ENCODE assay signal across 13 cellular contexts in genomic region chr10:852386-852785, GRCh38.
DNase-seq lines count a peak whose midpoint lies in the region; ATAC-seq and TF ChIP-seq lines count a peak whose summit lies in the region.
"Had no signal": no experiment of that assay in that cellular context is flagged by ENCODE, and none has a peak within 500 bp of the region (broad histone marks: within the 10 kb centered on the region; RNA-seq: fewer than 3 reads in every experiment).

No MANE protein-coding gene starts in this region.

- H3K4me2 ChIP-seq in OCI-LY1 (ENCODE audit: low read length) = peak overlapping the region; percentile 44
- no peak overlapping the region for H3K4me2 ChIP-seq in PC-3 (ENCODE audit: low read length)
- H3K4me2 ChIP-seq: PC-9 had no signal

- H4K20me1 ChIP-seq in OCI-LY1 (ENCODE audit: insufficient read depth, low read length) = no peaks in the 10 kb centered on the region
- no peaks in the 10 kb centered on the region for H4K20me1 ChIP-seq in PC-3 (ENCODE audit: low read length)

- no peaks in the 10 kb centered on the region for H3K27me3 Mint-ChIP-seq in activated naive CD4-positive, alpha-beta T cell treated with anti-CD3 and anti-CD28 coated beads for 36 hours (ENCODE audit: low read depth)

- CTCF ChIA-PET in activated naive CD4-positive, alpha-beta T cell treated with anti-CD3 and anti-CD28 coated beads for 36 hours (lab: Charles Lee) = no interaction called here
- CTCF ChIA-PET in PC-3 (lab: Charles Lee) = no interaction called here

- H3K36me3 ChIP-seq in OCI-LY1 (ENCODE audit: insufficient read depth, low read length) (peaks cover 81% of the 10 kb centered on the region), uterus (no peaks in the 10 kb centered on the region), PC-3 (ENCODE audit: low read depth, low read length) (no peaks in the 10 kb centered on the region)

- H3K9me3 ChIP-seq in OCI-LY1 (ENCODE audit: low read length) = peaks cover 13% of the 10 kb centered on the region
- H3K9me3 ChIP-seq in uterus = no peaks in the 10 kb centered on the region
- H3K9me3 ChIP-seq in PC-3 (ENCODE audit: low read length) = no peaks in the 10 kb centered on the region

- H3K4me1 Mint-ChIP-seq in activated naive CD4-positive, alpha-beta T cell treated with anti-CD3 and anti-CD28 coated beads for 36 hours (ENCODE audit: low read depth) = peaks cover 37% of the 10 kb centered on the region

- H3K27ac Mint-ChIP-seq in activated naive CD4-positive, alpha-beta T cell treated with anti-CD3 and anti-CD28 coated beads for 36 hours = peak overlapping the region; percentile 2

- H3K27me3 ChIP-seq in OCI-LY1 (ENCODE audit: insufficient read depth, low read length) (no peaks in the 10 kb centered on the region), uterus (no peaks in the 10 kb centered on the region), PC-3 (ENCODE audit: low read length) (no peaks in the 10 kb centered on the region)

- no TSS peak for BruUV-seq in PC-3 (replicated peaks; lab: Mats Ljungman, UMichigan)

- ATAC-seq in HG02763 (IDR thresholded peaks at IDR 0.05; ENCODE audit: unreplicated experiment) = peak; percentile 24
- peak; percentile 49 for ATAC-seq in stimulated activated naive CD8-positive, alpha-beta T cell treated with anti-CD3 and anti-CD28 coated beads, Interleukin-15, Interleukin-2, amounts not matched to agents 100 U/mL and 50 U/mL, for 24 hours
- no peak for ATAC-seq in PC-3
- ATAC-seq: mucosa of descending colon had no signal

- H3F3A ChIP-seq in OCI-LY1 (ENCODE audit: insufficient read depth, low read length) (no peaks in the 10 kb centered on the region), PC-3 (ENCODE audit: low read length, unreplicated experiment) (no peaks in the 10 kb centered on the region)

- H2AFZ ChIP-seq in OCI-LY1 (ENCODE audit: low read length) (no peak overlapping the region), PC-3 (ENCODE audit: low read length) (no peak overlapping the region)
- H2AFZ ChIP-seq: PC-9 had no signal

- H3K9ac ChIP-seq in OCI-LY1 (ENCODE audit: low read length) (no peak overlapping the region), PC-3 (ENCODE audit: low read length) (no peak overlapping the region)

- TF ChIP-seq CTCF in OCI-LY1 (IDR thresholded peaks at IDR 0.05; ENCODE audit: low read length) (no peak), uterus (IDR thresholded peaks at IDR 0.05) (no peak), PC-3 (conservative IDR thresholded peaks at IDR 0.05; ENCODE audit: low read depth, low read length) (no peak)

- no peak for TF ChIP-seq POLR2A in uterus (IDR thresholded peaks at IDR 0.05)

- no peak for DNase-seq in activated naive CD4-positive, alpha-beta T cell treated with anti-CD3 and anti-CD28 coated beads for 36 hours
- DNase-seq in activated naive CD4-positive, alpha-beta T cell treated with Interleukin-2 at 50 U/mL for 16 hours = no peak
- DNase-seq in stimulated activated naive CD8-positive, alpha-beta T cell treated with anti-CD3 and anti-CD28 coated beads, Interleukin-15, Interleukin-2, amounts not matched to agents 100 U/mL and 50 U/mL, for 24 hours = no peak
- DNase-seq in COLO668 (lab: John Stamatoyannopoulos, UW; ENCODE audit: unreplicated experiment) = no peak
- no peak for DNase-seq in uterus
- no peak for DNase-seq in PC-3
- DNase-seq: effector CD8-positive, alpha-beta T cell; head of caudate nucleus; mucosa of descending colon; NCI-H2029; PC-9 had no signal

- POLR2A ChIA-PET in PC-3 (lab: Charles Lee; ENCODE audit: unreplicated experiment) = no interaction called here

- H3K79me2 ChIP-seq in OCI-LY1 (ENCODE audit: insufficient read depth, low read length) = peaks cover 27% of the 10 kb centered on the region
- H3K79me2 ChIP-seq in PC-3 (ENCODE audit: low read length) = peaks cover 31% of the 10 kb centered on the region

- H3K4me3 ChIP-seq in OCI-LY1 (ENCODE audit: low read depth, low read length, poor library complexity, severe bottlenecking) = no peak overlapping the region
- H3K4me3 ChIP-seq in uterus = no peak overlapping the region
- H3K4me3 ChIP-seq in PC-3 (ENCODE audit: low read length) = no peak overlapping the region
- H3K4me3 ChIP-seq: mucosa of descending colon, PC-9 had no signal

- peak overlapping the region; percentile 54 for H3K27ac ChIP-seq in OCI-LY1 (ENCODE audit: low read depth, low read length, poor library complexity, severe bottlenecking)
- H3K27ac ChIP-seq in uterus = no peak overlapping the region
- no peak overlapping the region for H3K27ac ChIP-seq in PC-3 (ENCODE audit: low read length)
- H3K27ac ChIP-seq: PC-9 had no signal

- no peak overlapping the region for H3K4me3 Mint-ChIP-seq in activated naive CD4-positive, alpha-beta T cell treated with anti-CD3 and anti-CD28 coated beads for 36 hours

- H3K36me3 Mint-ChIP-seq in activated naive CD4-positive, alpha-beta T cell treated with anti-CD3 and anti-CD28 coated beads for 36 hours (ENCODE audit: low read depth) = peaks cover 52% of the 10 kb centered on the region

- peaks cover 12% of the 10 kb centered on the region for H3K9me3 Mint-ChIP-seq in activated naive CD4-positive, alpha-beta T cell treated with anti-CD3 and anti-CD28 coated beads for 36 hours

- H3K4me1 ChIP-seq in OCI-LY1 (ENCODE audit: insufficient read depth, low read length, severe bottlenecking) = peaks cover 21% of the 10 kb centered on the region
- peaks cover 0 to 5% of the 10 kb centered on the region in 2 donors for H3K4me1 ChIP-seq in uterus
- H3K4me1 ChIP-seq in PC-3 (ENCODE audit: insufficient read depth, low read length) = no peaks in the 10 kb centered on the region

- H3K9me2 ChIP-seq in OCI-LY1 (ENCODE audit: low read depth, low read length) = no peaks in the 10 kb centered on the region
- H3K9me2 ChIP-seq in PC-3 (replicated peaks; ENCODE audit: low read length) = no peaks in the 10 kb centered on the region

- intact Hi-C loops in activated naive CD4-positive, alpha-beta T cell treated with anti-CD3 and anti-CD28 coated beads for 36 hours (cut with micrococcal nuclease) = no loop called here
- intact Hi-C loops in uterus (cut with DNase I; ENCODE audit: low total_unique reads) = no loop called here
- intact Hi-C loops in PC-3 (cut with micrococcal nuclease) = no loop called here
